ENCODE assay signal across 19 cellular contexts in the genomic region with DNA sequence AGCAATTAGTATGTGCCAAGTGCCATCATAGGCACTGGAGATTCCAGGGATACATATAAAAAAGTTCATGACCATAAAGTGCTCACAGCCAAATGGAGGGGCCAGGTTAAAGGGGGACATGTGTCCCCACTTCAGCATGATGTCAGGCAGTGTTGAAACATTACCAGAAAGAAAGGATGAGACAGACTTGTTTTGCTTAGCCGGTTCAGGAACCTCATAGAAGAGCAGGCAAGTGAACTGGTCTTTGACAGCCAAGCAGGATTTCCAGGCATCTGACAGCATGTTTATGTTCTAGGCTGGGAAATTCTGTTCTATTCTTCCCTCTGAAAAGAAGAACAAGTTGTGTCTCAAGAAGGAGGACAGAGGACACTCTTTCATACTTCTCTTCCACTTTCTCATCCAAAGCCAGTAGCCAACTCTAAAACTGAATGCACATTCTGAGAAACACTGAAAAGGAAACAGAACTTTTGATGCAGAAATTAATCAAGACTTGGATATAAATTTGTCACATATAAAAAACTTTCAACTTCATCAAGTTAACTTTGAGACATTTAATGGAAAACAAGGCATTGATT. TPM values are rescaled to one million over a fixed set of nuclear protein-coding genes. Genes with fewer than 3 reads are reported as not detected.
DNase-seq lines count a peak whose midpoint lies in the region; ATAC-seq and TF ChIP-seq lines count a peak whose summit lies in the region.
"Had no signal": no experiment of that assay in that cellular context is flagged by ENCODE, and none has a peak within 500 bp of the region (broad histone marks: within the 10 kb centered on the region; RNA-seq: fewer than 3 reads in every experiment).

No MANE protein-coding gene starts in this region.

- H2AFZ ChIP-seq in hepatocyte, result no peak overlapping the region
- H2AFZ ChIP-seq in PC-9, result no peak overlapping the region

- ATAC-seq in gastrocnemius medialis (peak; percentile 44 to 71), upper lobe of right lung (peak; percentile 41)

- TF ChIP-seq CTCF in epithelial cell of esophagus (IDR thresholded peaks at IDR 0.05; ENCODE audit: insufficient read depth, low read depth, low read length, missing control alignments) (no peak), hepatocyte (IDR thresholded peaks at IDR 0.05; ENCODE audit: poor library complexity) (no peak), gastrocnemius medialis (IDR thresholded peaks at IDR 0.05 in 4 of 5, conservative IDR thresholded peaks at IDR 0.05 in 1 of 5) (no peak), upper lobe of right lung (IDR thresholded peaks at IDR 0.05) (no peak), PC-9 (conservative IDR thresholded peaks at IDR 0.05) (no peak)

- H3K36me3 ChIP-seq in hepatocyte (replicated peaks; ENCODE audit: insufficient read depth, low read depth), result no peaks in the 10 kb centered on the region
- H3K36me3 ChIP-seq in gastrocnemius medialis, result no peaks in the 10 kb centered on the region
- H3K36me3 ChIP-seq in upper lobe of right lung, result no peaks in the 10 kb centered on the region
- H3K36me3 ChIP-seq in PC-9 (ENCODE audit: low read depth), result no peaks in the 10 kb centered on the region

- H3K4me3 ChIP-seq in epithelial cell of esophagus (ENCODE audit: low read length) (no peak overlapping the region), hepatocyte (no peak overlapping the region), gastrocnemius medialis (no peak overlapping the region), upper lobe of right lung (no peak overlapping the region), PC-9 (no peak overlapping the region)

- in situ Hi-C loops in gastrocnemius medialis (cut with MboI; ENCODE audit: low sequenced_read_pairs in 4 of 4), result no loop called here

- no peak overlapping the region for H3K4me2 ChIP-seq in hepatocyte
- H3K4me2 ChIP-seq in PC-9, result no peak overlapping the region

- TF ChIP-seq POLR2A in gastrocnemius medialis (IDR thresholded peaks at IDR 0.05), result peak; percentile 57 to 90

- POLR2A ChIA-PET in PC-9 (lab: Charles Lee; ENCODE audit: unreplicated experiment), result no interaction called here

- H3K9me2 ChIP-seq in hepatocyte (replicated peaks; ENCODE audit: insufficient read depth) (no peaks in the 10 kb centered on the region), PC-9 (ENCODE audit: insufficient read depth) (no peaks in the 10 kb centered on the region)

- peak; percentile 14 for DNase-seq in epithelial cell of esophagus (ENCODE audit: low read depth)
- DNase-seq in hepatocyte (ENCODE audit: low spot score), result no peak
- peak; percentile 58 to 61 for DNase-seq in gastrocnemius medialis
- DNase-seq in upper lobe of right lung, result no peak
- DNase-seq in NCI-H510A (lab: John Stamatoyannopoulos, UW), result no peak
- no peak for DNase-seq in NCI-H446 (lab: John Stamatoyannopoulos, UW)
- DNase-seq in PC-9, result no peak
- DNase-seq: ACHN; CD8-positive, alpha-beta memory T cell; DMS79; H7; HFFc6; KG1; NCI-H1694 treated with DMSO at 0.1 percent for 48 hours; NCI-H510A treated with DMSO at 0.1 percent for 48 hours; NCI-H774; SHP77 had no signal

- H3K4me1 ChIP-seq in hepatocyte (ENCODE audit: insufficient read depth) (peaks cover 10% of the 10 kb centered on the region), gastrocnemius medialis (peaks cover 46 to 50% of the 10 kb centered on the region in 2 donors), upper lobe of right lung (peaks cover 7% of the 10 kb centered on the region), PC-9 (replicated peaks; ENCODE audit: insufficient read depth) (no peaks in the 10 kb centered on the region)

- CTCF ChIA-PET in PC-9 (lab: Charles Lee), result no interaction called here

- intact Hi-C loops in gastrocnemius medialis (cut with DNase I; ENCODE audit: low total_unique reads) (loop anchor here (2.0 kb wide), 1 partner anchor 115 kb away; no protein-coding TSS in a partner anchor), upper lobe of right lung (cut with DNase I) (no loop called here), PC-9 (cut with micrococcal nuclease; ENCODE audit: unreplicated experiment) (no loop called here)

- no TSS peak for BruUV-seq in PC-9 (replicated peaks; lab: Mats Ljungman, UMichigan)

- 75% methylated on average over 1 of the region's 1 CpG for WGBS in hepatocyte (ENCODE audit: low lambda C conversion rate, missing lambda C conversion rate)

- peak overlapping the region; percentile 58 for H3K27ac ChIP-seq in hepatocyte
- H3K27ac ChIP-seq in gastrocnemius medialis, result peak overlapping the region; percentile 89 to 100 (median 94)
- no peak overlapping the region for H3K27ac ChIP-seq in upper lobe of right lung
- no peak overlapping the region for H3K27ac ChIP-seq in PC-9

- H4K20me1 ChIP-seq in hepatocyte (ENCODE audit: insufficient read depth, poor library complexity, severe bottlenecking) (no peaks in the 10 kb centered on the region), PC-9 (ENCODE audit: insufficient read depth) (no peaks in the 10 kb centered on the region)

- H3K27me3 ChIP-seq in hepatocyte, result no peaks in the 10 kb centered on the region
- no peaks in the 10 kb centered on the region for H3K27me3 ChIP-seq in gastrocnemius medialis
- no peaks in the 10 kb centered on the region for H3K27me3 ChIP-seq in upper lobe of right lung
- no peaks in the 10 kb centered on the region for H3K27me3 ChIP-seq in PC-9 (ENCODE audit: insufficient read depth, low read depth)

- H3K79me2 ChIP-seq in hepatocyte, result no peaks in the 10 kb centered on the region
- H3K79me2 ChIP-seq in PC-9 (ENCODE audit: low read depth), result no peaks in the 10 kb centered on the region

- H3K9me3 ChIP-seq in hepatocyte (ENCODE audit: low read depth) (no peaks in the 10 kb centered on the region), gastrocnemius medialis (no peaks in the 10 kb centered on the region), upper lobe of right lung (no peaks in the 10 kb centered on the region), PC-9 (ENCODE audit: insufficient read depth, low read depth) (no peaks in the 10 kb centered on the region)

- H3F3A ChIP-seq in PC-9 (ENCODE audit: insufficient read depth, low read depth), result no peaks in the 10 kb centered on the region

RNA-seq across cellular contexts. Expression of a gene that starts 39.7 kb away (rescaled TPM):
- total RNA-seq in hepatocyte (846 and 893 TPM in 2 replicates), gastrocnemius medialis (over 10,000 TPM in 2 of 4 donors, 1,000 to 10,000 TPM in 2; 4,746 to 22,010 (median 11,052) TPM), upper lobe of right lung (1,001 TPM), PC-9 (2021) (335 and 348 TPM in 2 replicates)
- 677 and 747 TPM in 2 replicates for polyA plus RNA-seq in hepatocyte
- total RNA-seq: OCI-LY7 had no signal

RNA-seq across cellular contexts. Expression of a gene that starts 48.6 kb away (rescaled TPM):
- total RNA-seq in hepatocyte, result not detected in 2 replicates
- not detected in 2 replicates for polyA plus RNA-seq in hepatocyte
- total RNA-seq in gastrocnemius medialis, result not detected
- not detected for total RNA-seq in upper lobe of right lung
- total RNA-seq in PC-9 (2021), result not detected in 2 replicates
- total RNA-seq: CD8-positive, alpha-beta memory T cell; H7; HepG2; HFFc6; OCI-LY7 had no signal
- polyA plus RNA-seq: CD8-positive, alpha-beta memory T cell; HepG2 had no signal

Comparison
In these comparisons a context has a peak if more than half of its experiments do, and no peak if none do; other contexts are left out.
1. DNase-seq: peak in epithelial cell of esophagus (single experiment) and gastrocnemius medialis (2 of 2); none in hepatocyte (single experiment), upper lobe of right lung (single experiment), NCI-H510A (single experiment), NCI-H446 (0 of 2) and PC-9 (0 of 2).
2. H3K27ac ChIP-seq: peak in hepatocyte (single experiment) and gastrocnemius medialis (4 of 4); none in upper lobe of right lung (single experiment) and PC-9 (single experiment).